In genomic region chr1:110340207-110340468, GRCh38 we compare ENCODE assay signal across 8 cellular contexts. TPM values are rescaled to one million over a fixed set of nuclear protein-coding genes. Genes with fewer than 3 reads are reported as not detected.
DNase-seq lines count a peak whose midpoint lies in the region; ATAC-seq and TF ChIP-seq lines count a peak whose summit lies in the region.

No MANE protein-coding gene starts in this region.

- 4% methylated on average over 9 of the region's 9 CpGs for WGBS in hepatocyte (ENCODE audit: low lambda C conversion rate, missing lambda C conversion rate)
- 6% methylated on average over 9 of the region's 9 CpGs for WGBS in smooth muscle cell (ENCODE audit: low lambda C conversion rate)

- H3K4me1 ChIP-seq in RWPE2 (ENCODE audit: insufficient read depth, poor library complexity, severe bottlenecking), result peaks cover 38% of the 10 kb centered on the region
- peaks cover 33% of the 10 kb centered on the region for H3K4me1 ChIP-seq in hepatocyte (ENCODE audit: insufficient read depth)
- H3K4me1 ChIP-seq in smooth muscle cell (ENCODE audit: low read depth), result peaks cover 58% of the 10 kb centered on the region

- H3K79me2 ChIP-seq in hepatocyte (peaks cover 54% of the 10 kb centered on the region), smooth muscle cell (ENCODE audit: low read depth) (peaks cover 52% of the 10 kb centered on the region)

- peaks cover 9% of the 10 kb centered on the region for H3F3A ChIP-seq in smooth muscle cell (ENCODE audit: low read depth)

- H3K9me3 ChIP-seq in RWPE2 (ENCODE audit: severe bottlenecking), result no peaks in the 10 kb centered on the region
- H3K9me3 ChIP-seq in hepatocyte (ENCODE audit: low read depth), result no peaks in the 10 kb centered on the region
- H3K9me3 ChIP-seq in smooth muscle cell (replicated peaks; ENCODE audit: low read depth), result no peaks in the 10 kb centered on the region

- DNase-seq in DMS 273 (lab: John Stamatoyannopoulos, UW; ENCODE audit: unreplicated experiment) (peak; percentile 70), DMS 273 treated with DMSO at 0.1 percent for 48 hours (lab: John Stamatoyannopoulos, UW) (no peak), RWPE2 (ENCODE audit: low spot score) (no peak), hepatocyte (ENCODE audit: low spot score) (no peak), smooth muscle cell (lab: John Stamatoyannopoulos, UW; ENCODE audit: unreplicated experiment) (no peak), Kasumi-1 (lab: John Stamatoyannopoulos, UW) (no peak), SW 1271 (lab: John Stamatoyannopoulos, UW) (no peak)

- peaks cover 37% of the 10 kb centered on the region for H4K20me1 ChIP-seq in hepatocyte (ENCODE audit: insufficient read depth, poor library complexity, severe bottlenecking)
- peaks cover 52% of the 10 kb centered on the region for H4K20me1 ChIP-seq in smooth muscle cell (ENCODE audit: low read depth)

- no peaks in the 10 kb centered on the region for H3K9me2 ChIP-seq in hepatocyte (replicated peaks; ENCODE audit: insufficient read depth)

- H3K27me3 ChIP-seq in RWPE2 (ENCODE audit: insufficient read depth, poor library complexity, severe bottlenecking) (no peaks in the 10 kb centered on the region), hepatocyte (no peaks in the 10 kb centered on the region), smooth muscle cell (ENCODE audit: low read depth) (no peaks in the 10 kb centered on the region)

- H2AFZ ChIP-seq in hepatocyte (no peak overlapping the region), smooth muscle cell (ENCODE audit: low read depth) (no peak overlapping the region)

- ATAC-seq in RWPE2 (ENCODE audit: low read depth) (no peak), HG02938 (IDR thresholded peaks at IDR 0.05; ENCODE audit: unreplicated experiment) (no peak)

- H3K4me2 ChIP-seq in hepatocyte (peak overlapping the region; percentile 86), smooth muscle cell (peak overlapping the region; percentile 91)

- H3K4me3 ChIP-seq in RWPE2 (ENCODE audit: severe bottlenecking), result peak overlapping the region; percentile 87
- H3K4me3 ChIP-seq in hepatocyte, result peak overlapping the region; percentile 52
- H3K4me3 ChIP-seq in smooth muscle cell, result peak overlapping the region; percentile 73

- TF ChIP-seq CTCF in RWPE2 (IDR thresholded peaks at IDR 0.05; ENCODE audit: poor library complexity, severe bottlenecking) (no peak), hepatocyte (IDR thresholded peaks at IDR 0.05; ENCODE audit: poor library complexity) (no peak), smooth muscle cell (IDR thresholded peaks at IDR 0.05; ENCODE audit: borderline replicate concordance, insufficient read depth, poor library complexity, severe bottlenecking) (no peak)

- peaks cover 50% of the 10 kb centered on the region for H3K36me3 ChIP-seq in RWPE2 (ENCODE audit: low read depth)
- H3K36me3 ChIP-seq in hepatocyte (replicated peaks; ENCODE audit: insufficient read depth, low read depth), result no peaks in the 10 kb centered on the region
- no peaks in the 10 kb centered on the region for H3K36me3 ChIP-seq in smooth muscle cell (ENCODE audit: low read depth)

- H3K9ac ChIP-seq in smooth muscle cell (ENCODE audit: low read depth), result peak overlapping the region; percentile 98

- H3K27ac ChIP-seq in RWPE2 (ENCODE audit: poor library complexity, severe bottlenecking) (peak overlapping the region; percentile 84), hepatocyte (peak overlapping the region; percentile 89), smooth muscle cell (ENCODE audit: low read depth) (peak overlapping the region; percentile 96)

RNA-seq across cellular contexts. Expression of gene RBM15, which starts 1.0 kb away (rescaled TPM):
- total RNA-seq in hepatocyte (31.3 and 36.8 TPM in 2 replicates), smooth muscle cell (27.6 and 32.9 TPM in 2 replicates)
- polyA plus RNA-seq in hepatocyte (7.0 and 7.9 TPM in 2 replicates), smooth muscle cell (5.3 and 8.1 TPM in 2 replicates)

RNA-seq across cellular contexts. Expression of gene SLC16A4, which starts 50.7 kb away (rescaled TPM):
- 16.2 and 16.4 TPM in 2 replicates for total RNA-seq in hepatocyte
- 8.3 and 10.7 TPM in 2 replicates for polyA plus RNA-seq in hepatocyte
- 11.6 and 16.5 TPM in 2 replicates for total RNA-seq in smooth muscle cell
- polyA plus RNA-seq in smooth muscle cell, result 6.5 and 7.7 TPM in 2 replicates
